Comparison of ENCODE assay signal across 10 cellular contexts in the genomic region with DNA sequence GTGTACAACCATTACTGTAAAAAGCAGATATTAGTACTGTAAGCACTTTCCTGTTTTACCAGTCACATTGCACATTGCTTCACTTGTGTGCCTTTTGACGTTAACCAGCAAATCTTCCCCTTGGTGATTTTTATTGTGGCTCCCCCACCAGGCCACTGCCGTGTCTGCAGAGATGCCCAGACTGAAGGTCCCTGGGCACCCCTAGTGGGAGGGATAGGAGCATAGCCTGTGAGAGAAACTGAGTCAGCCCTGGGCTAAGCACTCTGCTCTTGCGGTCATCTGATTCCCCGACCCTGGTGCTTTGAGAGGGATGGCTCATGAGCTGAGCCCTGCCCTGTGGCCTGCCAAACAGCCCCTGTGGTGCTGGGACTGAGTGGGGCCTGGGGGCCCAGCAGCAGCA.
DNase-seq lines count a peak whose midpoint lies in the region; ATAC-seq and TF ChIP-seq lines count a peak whose summit lies in the region.
"Had no signal": no experiment of that assay in that cellular context is flagged by ENCODE, and none has a peak within 500 bp of the region (broad histone marks: within the 10 kb centered on the region; RNA-seq: fewer than 3 reads in every experiment).

No MANE protein-coding gene starts in this region.

- intact Hi-C loops in right lobe of liver (cut with DNase I), result no loop called here
- intact Hi-C loops in testis (cut with DNase I; ENCODE audit: low total_unique reads), result no loop called here

- TF ChIP-seq CTCF in right lobe of liver (IDR thresholded peaks at IDR 0.05) (peak; percentile 26 to 40 (median 33)), testis (IDR thresholded peaks at IDR 0.05) (peak in 1 of 3 experiments; percentile 35)

- ATAC-seq in GM18909 (IDR thresholded peaks at IDR 0.05; ENCODE audit: poor library complexity, unreplicated experiment) (peak; percentile 41), SK-N-SH treated with all-trans-retinoic acid at 6 μM for 48 hours (peak; percentile 67), right lobe of liver (peak; percentile 50 to 71 (median 58)), GM18519 (IDR thresholded peaks at IDR 0.05; ENCODE audit: low FRiP score, unreplicated experiment) (no peak), GM18867 (IDR thresholded peaks at IDR 0.05; ENCODE audit: unreplicated experiment) (no peak)
- peak; percentile 67 for ATAC-seq in activated naive CD8-positive, alpha-beta T cell treated with anti-CD3 and anti-CD28 coated beads, Interleukin-2, amount 50 U/mL, for 24 hours
- ATAC-seq: Panc1 had no signal

- H3K27ac ChIP-seq in right lobe of liver (no peak overlapping the region), testis (no peak overlapping the region)
- H3K27ac ChIP-seq: skin epidermis had no signal

- H3K9me3 ChIP-seq in right lobe of liver, result no peaks in the 10 kb centered on the region
- H3K9me3 ChIP-seq in testis, result no peaks in the 10 kb centered on the region

- DNase-seq in activated naive CD8-positive, alpha-beta T cell treated with anti-CD3 and anti-CD28 coated beads, Interleukin-2, amount 50 U/mL, for 24 hours, result peak; percentile 53
- DNase-seq in right lobe of liver (no peak), testis (peak; percentile 26), NCI-H774 (lab: John Stamatoyannopoulos, UW) (no peak)

- H3K9me3 Mint-ChIP-seq in activated naive CD8-positive, alpha-beta T cell treated with anti-CD3 and anti-CD28 coated beads, Interleukin-2, amount 50 U/mL, for 24 hours, result no peaks in the 10 kb centered on the region

- H3K27me3 ChIP-seq in right lobe of liver (no peaks in the 10 kb centered on the region), testis (no peaks in the 10 kb centered on the region)

- peaks cover 0 to 5% (median 0%) of the 10 kb centered on the region in 4 donors for H3K36me3 ChIP-seq in right lobe of liver
- no peaks in the 10 kb centered on the region for H3K36me3 ChIP-seq in testis (ENCODE audit: low read depth, missing control alignments)

- peaks cover 38% of the 10 kb centered on the region for H3K4me1 Mint-ChIP-seq in activated naive CD8-positive, alpha-beta T cell treated with anti-CD3 and anti-CD28 coated beads, Interleukin-2, amount 50 U/mL, for 24 hours

- no peaks in the 10 kb centered on the region for H3K27me3 Mint-ChIP-seq in activated naive CD8-positive, alpha-beta T cell treated with anti-CD3 and anti-CD28 coated beads, Interleukin-2, amount 50 U/mL, for 24 hours

- TF ChIP-seq POLR2A in right lobe of liver (IDR thresholded peaks at IDR 0.05) (no peak), testis (IDR thresholded peaks at IDR 0.05) (no peak)

- no peak overlapping the region for H3K4me3 ChIP-seq in right lobe of liver
- no peak overlapping the region for H3K4me3 ChIP-seq in testis
- H3K4me3 ChIP-seq: skin epidermis had no signal

- H3K36me3 Mint-ChIP-seq in activated naive CD8-positive, alpha-beta T cell treated with anti-CD3 and anti-CD28 coated beads, Interleukin-2, amount 50 U/mL, for 24 hours (ENCODE audit: low read depth), result peaks cover 8% of the 10 kb centered on the region

- WGBS in right lobe of liver (ENCODE audit: insufficient coverage, low coverage, low lambda C conversion rate, missing lambda C conversion rate), result 43% methylated on average over 2 of the region's 4 CpGs
- 77 to 83% methylated on average over 4 of the region's 4 CpGs for WGBS in testis, 2 donors

- no peak overlapping the region for H3K4me3 Mint-ChIP-seq in activated naive CD8-positive, alpha-beta T cell treated with anti-CD3 and anti-CD28 coated beads, Interleukin-2, amount 50 U/mL, for 24 hours

- H3K27ac Mint-ChIP-seq in activated naive CD8-positive, alpha-beta T cell treated with anti-CD3 and anti-CD28 coated beads, Interleukin-2, amount 50 U/mL, for 24 hours, result no peak overlapping the region

- H3K4me1 ChIP-seq in right lobe of liver (peaks cover 0 to 3% (median 0%) of the 10 kb centered on the region in 4 donors), testis (peaks cover 12% of the 10 kb centered on the region)

TF ChIP-seq in SK-N-SH treated with all-trans-retinoic acid at 6 μM for 48 hours, 23 proteins besides CTCF, POLR2A, EP300 and RAD21:
- TF ChIP-seq ISL1 (CRISPR knock-in tag; IDR thresholded peaks at IDR 0.05), result no peak
- no peak for TF ChIP-seq ESRRG (CRISPR knock-in tag; IDR thresholded peaks at IDR 0.05)
- TF ChIP-seq CSDC2 (CRISPR knock-in tag; IDR thresholded peaks at IDR 0.05), result no peak
- no peak for TF ChIP-seq ZNF70 (CRISPR knock-in tag; IDR thresholded peaks at IDR 0.05)
- no peak for TF ChIP-seq ARNTL (CRISPR knock-in tag; IDR thresholded peaks at IDR 0.05; ENCODE audit: borderline replicate concordance, low read depth)
- TF ChIP-seq, protein P1, sequence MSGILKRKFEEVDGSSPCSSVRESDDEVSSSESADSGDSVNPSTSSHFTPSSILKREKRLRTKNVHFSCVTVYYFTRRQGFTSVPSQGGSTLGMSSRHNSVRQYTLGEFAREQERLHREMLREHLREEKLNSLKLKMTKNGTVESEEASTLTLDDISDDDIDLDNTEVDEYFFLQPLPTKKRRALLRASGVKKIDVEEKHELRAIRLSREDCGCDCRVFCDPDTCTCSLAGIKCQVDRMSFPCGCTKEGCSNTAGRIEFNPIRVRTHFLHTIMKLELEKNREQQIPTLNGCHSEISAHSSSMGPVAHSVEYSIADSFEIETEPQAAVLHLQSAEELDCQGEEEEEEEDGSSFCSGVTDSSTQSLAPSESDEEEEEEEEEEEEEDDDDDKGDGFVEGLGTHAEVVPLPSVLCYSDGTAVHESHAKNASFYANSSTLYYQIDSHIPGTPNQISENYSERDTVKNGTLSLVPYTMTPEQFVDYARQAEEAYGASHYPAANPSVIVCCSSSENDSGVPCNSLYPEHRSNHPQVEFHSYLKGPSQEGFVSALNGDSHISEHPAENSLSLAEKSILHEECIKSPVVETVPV (CRISPR knock-in tag; IDR thresholded peaks at IDR 0.05), result no peak
- no peak for TF ChIP-seq RARB (CRISPR knock-in tag; IDR thresholded peaks at IDR 0.05)
- TF ChIP-seq GLIS3 (CRISPR knock-in tag; IDR thresholded peaks at IDR 0.05), result no peak
- TF ChIP-seq BACH2 (CRISPR knock-in tag; IDR thresholded peaks at IDR 0.05; ENCODE audit: borderline replicate concordance), result no peak
- TF ChIP-seq PPARA (CRISPR knock-in tag; IDR thresholded peaks at IDR 0.05; ENCODE audit: borderline replicate concordance), result no peak
- no peak for TF ChIP-seq ZC3H10 (CRISPR knock-in tag; IDR thresholded peaks at IDR 0.05)
- TF ChIP-seq, protein P2, sequence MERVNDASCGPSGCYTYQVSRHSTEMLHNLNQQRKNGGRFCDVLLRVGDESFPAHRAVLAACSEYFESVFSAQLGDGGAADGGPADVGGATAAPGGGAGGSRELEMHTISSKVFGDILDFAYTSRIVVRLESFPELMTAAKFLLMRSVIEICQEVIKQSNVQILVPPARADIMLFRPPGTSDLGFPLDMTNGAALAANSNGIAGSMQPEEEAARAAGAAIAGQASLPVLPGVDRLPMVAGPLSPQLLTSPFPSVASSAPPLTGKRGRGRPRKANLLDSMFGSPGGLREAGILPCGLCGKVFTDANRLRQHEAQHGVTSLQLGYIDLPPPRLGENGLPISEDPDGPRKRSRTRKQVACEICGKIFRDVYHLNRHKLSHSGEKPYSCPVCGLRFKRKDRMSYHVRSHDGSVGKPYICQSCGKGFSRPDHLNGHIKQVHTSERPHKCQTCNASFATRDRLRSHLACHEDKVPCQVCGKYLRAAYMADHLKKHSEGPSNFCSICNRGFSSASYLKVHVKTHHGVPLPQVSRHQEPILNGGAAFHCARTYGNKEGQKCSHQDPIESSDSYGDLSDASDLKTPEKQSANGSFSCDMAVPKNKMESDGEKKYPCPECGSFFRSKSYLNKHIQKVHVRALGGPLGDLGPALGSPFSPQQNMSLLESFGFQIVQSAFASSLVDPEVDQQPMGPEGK (CRISPR knock-in tag; IDR thresholded peaks at IDR 0.05; ENCODE audit: borderline replicate concordance), result no peak
- TF ChIP-seq ZFP3 (CRISPR knock-in tag; IDR thresholded peaks at IDR 0.05), result no peak
- TF ChIP-seq ZNF565 (CRISPR knock-in tag; conservative IDR thresholded peaks at IDR 0.05; ENCODE audit: low read depth), result no peak
- TF ChIP-seq, protein P3, sequence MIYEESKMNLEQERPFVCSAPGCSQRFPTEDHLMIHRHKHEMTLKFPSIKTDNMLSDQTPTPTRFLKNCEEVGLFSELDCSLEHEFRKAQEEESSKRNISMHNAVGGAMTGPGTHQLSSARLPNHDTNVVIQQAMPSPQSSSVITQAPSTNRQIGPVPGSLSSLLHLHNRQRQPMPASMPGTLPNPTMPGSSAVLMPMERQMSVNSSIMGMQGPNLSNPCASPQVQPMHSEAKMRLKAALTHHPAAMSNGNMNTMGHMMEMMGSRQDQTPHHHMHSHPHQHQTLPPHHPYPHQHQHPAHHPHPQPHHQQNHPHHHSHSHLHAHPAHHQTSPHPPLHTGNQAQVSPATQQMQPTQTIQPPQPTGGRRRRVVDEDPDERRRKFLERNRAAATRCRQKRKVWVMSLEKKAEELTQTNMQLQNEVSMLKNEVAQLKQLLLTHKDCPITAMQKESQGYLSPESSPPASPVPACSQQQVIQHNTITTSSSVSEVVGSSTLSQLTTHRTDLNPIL (CRISPR knock-in tag; IDR thresholded peaks at IDR 0.05; ENCODE audit: low read depth), result no peak
TF ChIP-seq in SK-N-SH treated with all-trans-retinoic acid at 6 μM for 48 hours: peak in this region for 0.

Comparison
In these comparisons a context has a peak if more than half of its experiments do, and no peak if none do; other contexts are left out.
1. ATAC-seq: peak in GM18909 (single experiment), SK-N-SH treated with all-trans-retinoic acid at 6 μM for 48 hours (single experiment), activated naive CD8-positive, alpha-beta T cell treated with anti-CD3 and anti-CD28 coated beads, Interleukin-2, amount 50 U/mL, for 24 hours (single experiment) and right lobe of liver (4 of 4); none in GM18519 (single experiment) and GM18867 (single experiment).
2. DNase-seq: peak in activated naive CD8-positive, alpha-beta T cell treated with anti-CD3 and anti-CD28 coated beads, Interleukin-2, amount 50 U/mL, for 24 hours (single experiment) and testis (single experiment); none in right lobe of liver (0 of 3) and NCI-H774 (single experiment).